In the genomic region with DNA sequence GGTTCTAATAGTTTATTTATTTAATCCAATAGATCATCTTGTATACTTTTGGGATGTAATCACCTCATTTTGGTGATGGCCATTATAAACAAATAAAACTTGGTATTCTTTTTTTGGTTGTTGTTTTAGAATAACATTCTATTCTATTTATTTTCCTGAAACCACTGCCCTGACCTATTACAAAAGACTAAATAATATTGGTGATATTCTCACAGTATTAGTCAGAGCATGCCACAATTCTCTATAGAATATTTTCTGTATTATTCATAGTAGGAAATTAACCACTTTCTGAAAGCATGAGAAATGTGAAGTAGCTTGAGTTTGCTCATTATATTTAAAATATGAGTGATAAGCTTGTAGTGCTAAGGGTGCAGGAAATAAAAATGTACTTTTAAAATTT, we compare ENCODE assay signal across 30 cellular contexts. TPM values are rescaled to one million over a fixed set of nuclear protein-coding genes. Genes with fewer than 3 reads are reported as not detected.
DNase-seq lines count a peak whose midpoint lies in the region; ATAC-seq and TF ChIP-seq lines count a peak whose summit lies in the region.
"Had no signal": no experiment of that assay in that cellular context is flagged by ENCODE, and none has a peak within 500 bp of the region (broad histone marks: within the 10 kb centered on the region; RNA-seq: fewer than 3 reads in every experiment).

No MANE protein-coding gene starts in this region.

- H3K27ac Mint-ChIP-seq in natural killer cell, result no peak overlapping the region
- H3K27ac Mint-ChIP-seq: CD4-positive, CD25-positive, alpha-beta regulatory T cell; endodermal cell; immature natural killer cell; nephron; stimulated activated naive CD8-positive, alpha-beta T cell treated with anti-CD3 and anti-CD28 coated beads, Interleukin-15, Interleukin-2, amounts not matched to agents 100 ng/mL and 50 ng/mL, for 24 hours had no signal

- H3K27me3 Mint-ChIP-seq in natural killer cell (ENCODE audit: low read depth in 2 of 2), result no peaks in the 10 kb centered on the region
- H3K27me3 Mint-ChIP-seq: CD4-positive, CD25-positive, alpha-beta regulatory T cell; stimulated activated naive CD8-positive, alpha-beta T cell treated with anti-CD3 and anti-CD28 coated beads, Interleukin-15, Interleukin-2, amounts not matched to agents 100 ng/mL and 50 ng/mL, for 24 hours had no signal

- no peaks in the 10 kb centered on the region for H3K4me1 Mint-ChIP-seq in natural killer cell
- H3K4me1 Mint-ChIP-seq: CD4-positive, CD25-positive, alpha-beta regulatory T cell; endodermal cell; immature natural killer cell had no signal

- intact Hi-C loops in natural killer cell (cut with micrococcal nuclease), result no loop called here

- no peak overlapping the region for H3K4me3 ChIP-seq in choroid plexus epithelial cell (ENCODE audit: low read depth, low read length)
- H3K4me3 ChIP-seq: adrenal gland, cardiac muscle cell, right atrium auricular region, thyroid gland had no signal

- no peaks in the 10 kb centered on the region for H3K36me3 Mint-ChIP-seq in natural killer cell
- H3K36me3 Mint-ChIP-seq: CD4-positive, CD25-positive, alpha-beta regulatory T cell; immature natural killer cell had no signal

- no peak for TF ChIP-seq CTCF in choroid plexus epithelial cell (conservative IDR thresholded peaks at IDR 0.05; ENCODE audit: low read depth, low read length)
- TF ChIP-seq CTCF in natural killer cell (IDR thresholded peaks at IDR 0.05), result no peak

- peak; percentile 56 for DNase-seq in ELR (ENCODE audit: low read depth)
- peak; percentile 56 for DNase-seq in NCI-H226
- DNase-seq in choroid plexus epithelial cell (ENCODE audit: low read depth), result peak; percentile 54
- DNase-seq in iris pigment epithelial cell (ENCODE audit: low read depth), result peak; percentile 11
- no peak for DNase-seq in stimulated activated naive CD4-positive, alpha-beta T cell treated with Interleukin-2 at 50 U/mL for 16 hours (lab: John Stamatoyannopoulos, UW)
- DNase-seq in natural killer cell, result no peak
- DNase-seq: activated CD4-positive, alpha-beta T cell treated with anti-CD3 and anti-CD28 coated beads for 4 hours; activated CD8-positive, alpha-beta memory T cell treated with anti-CD3 and anti-CD28 coated beads for 24 hours; activated naive CD4-positive, alpha-beta T cell; activated T-cell treated with anti-CD3 and anti-CD28 coated beads, Interleukin-2, amount 50 U/mL, for 1 hour; adrenal gland; CD4-positive, CD25-positive, alpha-beta regulatory T cell; endodermal cell; H7; hippocampal formation; immature natural killer cell; left ventricle myocardium superior; NCI-H1105 treated with DMSO at 0.1 percent for 48 hours; NCI-H2029; RPMI8226; stimulated activated CD4-positive, alpha-beta T cell treated with anti-CD3 and anti-CD28 coated beads, Interleukin-12 subunit alpha, Interleukin-12 subunit beta, amount 100 ng/mL, for 4 hours; T-helper 2 cell; thyroid gland had no signal

- peaks cover 8 to 9% of the 10 kb centered on the region in 2 donors for H3K9me3 Mint-ChIP-seq in natural killer cell
- H3K9me3 Mint-ChIP-seq: endodermal cell, nephron had no signal

- no peak for ATAC-seq in HG02840 (IDR thresholded peaks at IDR 0.05; ENCODE audit: low FRiP score, unreplicated experiment)
- ATAC-seq in esophagus mucosa, result no peak
- ATAC-seq in natural killer cell, result no peak
- ATAC-seq: left ventricle myocardium superior, SK-N-SH treated with all-trans-retinoic acid at 6 μM for 48 hours had no signal

- no peak overlapping the region for H3K4me3 Mint-ChIP-seq in natural killer cell
- H3K4me3 Mint-ChIP-seq: CD4-positive, CD25-positive, alpha-beta regulatory T cell; endodermal cell; immature natural killer cell; nephron; stimulated activated naive CD8-positive, alpha-beta T cell treated with anti-CD3 and anti-CD28 coated beads, Interleukin-15, Interleukin-2, amounts not matched to agents 100 ng/mL and 50 ng/mL, for 24 hours had no signal

RNA-seq across cellular contexts. Expression of a gene that starts 54.1 kb away (rescaled TPM):
- 0.08 TPM for total RNA-seq in esophagus mucosa
- not detected for total RNA-seq in natural killer cell

Comparison
In these comparisons a context has a peak if more than half of its experiments do, and no peak if none do; other contexts are left out.
1. DNase-seq: peak in ELR (single experiment), NCI-H226 (single experiment), choroid plexus epithelial cell (single experiment) and iris pigment epithelial cell (single experiment); none in stimulated activated naive CD4-positive, alpha-beta T cell treated with Interleukin-2 at 50 U/mL for 16 hours (single experiment) and natural killer cell (single experiment).